Comparison of ENCODE assay signal across 8 cellular contexts in genomic region chr11:116787786-116788486, GRCh38. TPM values are rescaled to one million over a fixed set of nuclear protein-coding genes. Genes with fewer than 3 reads are reported as not detected.
A peak's percentile ranks its signal among the peaks of the same experiment; 100 is the strongest.
DNase-seq lines count a peak whose midpoint lies in the region; ATAC-seq and TF ChIP-seq lines count a peak whose summit lies in the region.

Gene ZPR1 (minus strand): TSS chr11:116788023. CDS start chr11:116787990, 33 bp downstream.

- peak within 1 kb of the TSS; percentile 93 for H2AFZ ChIP-seq in fibroblast of lung (ENCODE audit: low read length)

- no peaks in the 10 kb centered on the region for H3K9me3 Mint-ChIP-seq in IgD-negative memory B cell
- peaks cover 0 to 4% (median 0%) of the 10 kb centered on the region in 11 donors for H3K9me3 Mint-ChIP-seq in naive thymus-derived CD4-positive, alpha-beta T cell
- no peaks in the 10 kb centered on the region for H3K9me3 Mint-ChIP-seq in stimulated activated memory B cell treated with anti-CD40 and anti-IgM and Interleukin-4, amounts not matched to agents 10 μg/mL and 1 μg/mL and 100 μg/mL, for 72 hours

- intact Hi-C loops in naive thymus-derived CD4-positive, alpha-beta T cell (cut with micrococcal nuclease), result loop anchor here (1.0 to 5.0 kb wide), 8 partner anchors 15 to 539 kb away; partner anchors contain the start of genes CEP164 (in 1 of the 2), PAFAH1B2 (in 1 of the 2), SIDT2 (in 1 of the 2) and SIK3 (in 1 of the 2)

- DNase-seq in DMS 273 treated with DMSO at 0.1 percent for 48 hours (lab: John Stamatoyannopoulos, UW) (peak; percentile 24), RPMI8226 (peak; percentile 85), fibroblast of lung (ENCODE audit: low read depth in 2 of 2) (peak; percentile 63 to 74)
- peak; percentile 74 to 80 for DNase-seq in activated T-helper 1 cell treated with anti-CD3 and anti-CD28 coated beads, Interleukin-2, amount 50 U/mL, for 16 hours (ENCODE audit: low read depth in 1 of 2, low spot score in 1 of 2)
- DNase-seq in naive thymus-derived CD4-positive, alpha-beta T cell, result peak; percentile 75 to 88 (median 87)

- H3K27me3 Mint-ChIP-seq in IgD-negative memory B cell, result peaks cover 3% of the 10 kb centered on the region
- H3K27me3 Mint-ChIP-seq in naive thymus-derived CD4-positive, alpha-beta T cell, result no peaks in the 10 kb centered on the region
- peaks cover 9% of the 10 kb centered on the region for H3K27me3 Mint-ChIP-seq in stimulated activated memory B cell treated with anti-CD40 and anti-IgM and Interleukin-4, amounts not matched to agents 10 μg/mL and 1 μg/mL and 100 μg/mL, for 72 hours

- peaks cover 4% of the 10 kb centered on the region for H3K36me3 Mint-ChIP-seq in IgD-negative memory B cell
- H3K36me3 Mint-ChIP-seq in naive thymus-derived CD4-positive, alpha-beta T cell, result peaks cover 9 to 31% (median 23%) of the 10 kb centered on the region in 5 donors
- H3K36me3 Mint-ChIP-seq in stimulated activated memory B cell treated with anti-CD40 and anti-IgM and Interleukin-4, amounts not matched to agents 10 μg/mL and 1 μg/mL and 100 μg/mL, for 72 hours, result peaks cover 31% of the 10 kb centered on the region

- TF ChIP-seq CTCF in fibroblast of lung (conservative IDR thresholded peaks at IDR 0.05 in 1 of 2, IDR thresholded peaks at IDR 0.05 in 1 of 2; ENCODE audit: low read depth in 1 of 2, low read length in 2 of 2), result no peak

- H3K4me3 ChIP-seq in fibroblast of lung (replicated peaks in 1 of 4; ENCODE audit: control extremely low read depth in 1 of 4, insufficient read depth in 1 of 4, low read depth in 3 of 4, low read length in 4 of 4), result peak within 1 kb of the TSS; percentile 68 to 90 (median 80)
- H3K4me3 ChIP-seq in naive thymus-derived CD4-positive, alpha-beta T cell (ENCODE audit: low read length), result peak within 1 kb of the TSS; percentile 79

- H3K4me2 ChIP-seq in fibroblast of lung (ENCODE audit: extremely low read depth, insufficient read depth, low read length), result peak within 1 kb of the TSS; percentile 92

- peak within 1 kb of the TSS; percentile 87 to 97 (median 95) for H3K27ac Mint-ChIP-seq in IgD-negative memory B cell
- H3K27ac Mint-ChIP-seq in naive thymus-derived CD4-positive, alpha-beta T cell, result peak within 1 kb of the TSS; percentile 80 to 98 (median 96)
- peak within 1 kb of the TSS; percentile 93 for H3K27ac Mint-ChIP-seq in stimulated activated memory B cell treated with anti-CD40 and anti-IgM and Interleukin-4, amounts not matched to agents 10 μg/mL and 1 μg/mL and 100 μg/mL, for 72 hours

- peaks cover 15% of the 10 kb centered on the region for H3K36me3 ChIP-seq in fibroblast of lung (ENCODE audit: control insufficient read depth, insufficient read depth, low read length)
- peaks cover 26 to 41% (median 31%) of the 10 kb centered on the region in 3 experiments for H3K36me3 ChIP-seq in naive thymus-derived CD4-positive, alpha-beta T cell (ENCODE audit: control insufficient read depth in 2 of 3, insufficient read depth in 3 of 3, low read length in 3 of 3)

- H3K9ac ChIP-seq in fibroblast of lung (ENCODE audit: insufficient read depth, low read length), result peak within 1 kb of the TSS; percentile 83

- peaks cover 20 to 24% (median 23%) of the 10 kb centered on the region in 3 donors for H3K4me1 Mint-ChIP-seq in IgD-negative memory B cell
- H3K4me1 Mint-ChIP-seq in naive thymus-derived CD4-positive, alpha-beta T cell, result peaks cover 32 to 57% (median 44%) of the 10 kb centered on the region in 7 donors
- peaks cover 30% of the 10 kb centered on the region for H3K4me1 Mint-ChIP-seq in stimulated activated memory B cell treated with anti-CD40 and anti-IgM and Interleukin-4, amounts not matched to agents 10 μg/mL and 1 μg/mL and 100 μg/mL, for 72 hours

- CTCF ChIA-PET in naive thymus-derived CD4-positive, alpha-beta T cell (lab: Charles Lee), result interaction anchor here (0.8 to 4.1 kb wide), 6 partner anchors 17 to 439 kb away, joined by 4 to 39 read pairs (median 5); no protein-coding TSS in a partner anchor

- no peaks in the 10 kb centered on the region for H3K27me3 ChIP-seq in fibroblast of lung (ENCODE audit: control insufficient read depth, insufficient read depth, low read length)
- no peaks in the 10 kb centered on the region for H3K27me3 ChIP-seq in naive thymus-derived CD4-positive, alpha-beta T cell (ENCODE audit: control insufficient read depth in 2 of 2, insufficient read depth in 2 of 2, low read length in 2 of 2)

- H3K79me2 ChIP-seq in fibroblast of lung (ENCODE audit: control insufficient read depth, insufficient read depth, low read length), result peaks cover 11% of the 10 kb centered on the region

- peak within 1 kb of the TSS; percentile 85 for H3K27ac ChIP-seq in fibroblast of lung (ENCODE audit: insufficient read depth, low read length)
- peak within 1 kb of the TSS; percentile 95 for H3K27ac ChIP-seq in naive thymus-derived CD4-positive, alpha-beta T cell (ENCODE audit: low read depth, low read length)

- POLR2A ChIA-PET in naive thymus-derived CD4-positive, alpha-beta T cell (lab: Charles Lee), result interaction anchor here (0.6 to 3.3 kb wide), 16 partner anchors 8 to 443 kb away, joined by 3 to 49 read pairs (median 4); partner anchors contain the start of genes APOA1, BUD13, PAFAH1B2 and SIDT2

- no peaks in the 10 kb centered on the region for H3K9me3 ChIP-seq in fibroblast of lung (ENCODE audit: control insufficient read depth, insufficient read depth, low read depth, low read length)
- no peaks in the 10 kb centered on the region for H3K9me3 ChIP-seq in naive thymus-derived CD4-positive, alpha-beta T cell (ENCODE audit: control insufficient read depth in 2 of 3, low read length in 3 of 3)

- no peaks in the 10 kb centered on the region for H4K20me1 ChIP-seq in fibroblast of lung (ENCODE audit: control insufficient read depth, extremely low read depth, insufficient read depth, low read length)

- ATAC-seq in GM21526 (IDR thresholded peaks at IDR 0.05; ENCODE audit: low FRiP score, unreplicated experiment), result peak; percentile 81
- ATAC-seq in naive thymus-derived CD4-positive, alpha-beta T cell, result peak; percentile 92
- ATAC-seq in stimulated activated memory B cell treated with anti-CD40 and anti-IgM and Interleukin-4, amounts not matched to agents 10 μg/mL and 1 μg/mL and 100 μg/mL, for 72 hours, result peak; percentile 95

- peaks cover 7% of the 10 kb centered on the region for H3K4me1 ChIP-seq in fibroblast of lung (ENCODE audit: control insufficient read depth, extremely low read depth, insufficient read depth, low read length)
- H3K4me1 ChIP-seq in naive thymus-derived CD4-positive, alpha-beta T cell (ENCODE audit: control insufficient read depth in 2 of 2, insufficient read depth in 2 of 2, low read length in 2 of 2), result peaks cover 17 to 24% of the 10 kb centered on the region in 2 donors

- peak within 1 kb of the TSS; percentile 89 to 99 (median 98) for H3K4me3 Mint-ChIP-seq in IgD-negative memory B cell
- H3K4me3 Mint-ChIP-seq in naive thymus-derived CD4-positive, alpha-beta T cell, result peak within 1 kb of the TSS; percentile 85 to 98 (median 92)
- peak within 1 kb of the TSS; percentile 84 for H3K4me3 Mint-ChIP-seq in stimulated activated memory B cell treated with anti-CD40 and anti-IgM and Interleukin-4, amounts not matched to agents 10 μg/mL and 1 μg/mL and 100 μg/mL, for 72 hours

RNA-seq across cellular contexts. Expression of gene ZPR1, which starts in this region (rescaled TPM):
- 56.3 TPM for polyA plus RNA-seq in IgD-negative memory B cell
- 28.4 and 30.8 TPM in 2 replicates for total RNA-seq in fibroblast of lung
- polyA plus RNA-seq in fibroblast of lung, result 56.4 and 65.3 TPM in 2 replicates
- polyA plus RNA-seq in fibroblast of lung (2012), result 33.1 and 40.7 TPM in 2 replicates
- polyA minus RNA-seq in fibroblast of lung (ENCODE audit: low replicate concordance), result 30.9 and 35.8 TPM in 2 replicates
- 100 to 1,000 TPM in 1 of 5 experiments, 10 to 100 TPM in 4; 65.8 to 117 (median 68.8) TPM for total RNA-seq in naive thymus-derived CD4-positive, alpha-beta T cell
- polyA plus RNA-seq in naive thymus-derived CD4-positive, alpha-beta T cell, result 10 to 100 TPM; 30.9 to 38.8 TPM

Comparison
In these comparisons a context has a peak if more than half of its experiments do, and no peak if none do; other contexts are left out.
1. Peak in every context shown above with its lines: DNase-seq, ATAC-seq, H3K4me3 ChIP-seq and H3K27ac ChIP-seq.
2. DNase-seq: peak in every context shown above with its lines; median percentile 87 in naive thymus-derived CD4-positive, alpha-beta T cell; 85 in RPMI8226; 77 in activated T-helper 1 cell treated with anti-CD3 and anti-CD28 coated beads, Interleukin-2, amount 50 U/mL, for 16 hours; 68 in fibroblast of lung; 24 in DMS 273 treated with DMSO at 0.1 percent for 48 hours.